29 cellular contexts compared by ENCODE assay signal in genomic region chr6:27742833-27743573, GRCh38.
"Had no signal": no experiment of that assay in that cellular context is flagged by ENCODE, and none has a peak within 500 bp of the region (broad histone marks: within the 10 kb centered on the region; RNA-seq: fewer than 3 reads in every experiment).

No MANE protein-coding gene starts in this region.

- H3K4me3 ChIP-seq: adrenal gland, hepatocyte, lung, ovary, prostate gland, right atrium auricular region, thyroid gland, upper lobe of right lung had no signal

- H3K27ac Mint-ChIP-seq: activated naive CD8-positive, alpha-beta T cell; activated T-helper 2 cell treated with anti-CD3 and anti-CD28 coated beads, Interferon-gamma antibody, Interleukin-2, Interleukin-4, amounts not matched to agents 10 μg/mL and 5 μg/mL and 100 μg/mL, durations not matched to agents 14 hours and 24 hours and 36 hours; immature natural killer cell; naive thymus-derived CD8-positive, alpha-beta T cell; stimulated activated naive CD8-positive, alpha-beta T cell treated with anti-CD3 and anti-CD28 coated beads, Interleukin-15, Interleukin-2, amounts not matched to agents 100 ng/mL and 50 ng/mL, for 24 hours; T-helper 2 cell treated with Interferon-gamma antibody and Interleukin-4, amounts not matched to agents 5 μg/mL and 100 μg/mL, for 36 hours had no signal

- H3K4me1 ChIP-seq: adrenal gland, prostate gland, right atrium auricular region, thyroid gland, upper lobe of right lung had no signal

- ATAC-seq: activated T-cell treated with anti-CD3 and anti-CD28 coated beads, Interleukin-2, amount 50 U/mL, for 4 hours; foreskin keratinocyte; left lobe of liver; naive thymus-derived CD8-positive, alpha-beta T cell; upper lobe of right lung had no signal

- H3K79me2 ChIP-seq: hepatocyte had no signal

- H3K9me3 ChIP-seq: adrenal gland, neutrophil, ovary, prostate gland, right atrium auricular region, thyroid gland, upper lobe of right lung had no signal

- H3K9me3 Mint-ChIP-seq: activated T-helper 2 cell treated with anti-CD3 and anti-CD28 coated beads, Interferon-gamma antibody, Interleukin-2, Interleukin-4, amounts not matched to agents 10 μg/mL and 5 μg/mL and 100 μg/mL, durations not matched to agents 14 hours and 24 hours and 36 hours; central memory CD8-positive, alpha-beta T cell; immature natural killer cell; naive thymus-derived CD8-positive, alpha-beta T cell; stimulated activated naive CD8-positive, alpha-beta T cell treated with anti-CD3 and anti-CD28 coated beads, Interleukin-15, Interleukin-2, amounts not matched to agents 100 ng/mL and 50 ng/mL, for 24 hours had no signal

- H3K27ac ChIP-seq: adrenal gland, foreskin keratinocyte, hepatocyte, neutrophil, ovary, prostate gland, right atrium auricular region, thyroid gland, upper lobe of right lung, VCaP had no signal

- H3K27me3 ChIP-seq: ovary, right atrium auricular region had no signal

- FAIRE-seq: astrocyte, colon had no signal

- H2AFZ ChIP-seq: hepatocyte had no signal

- H3K4me3 Mint-ChIP-seq: activated naive CD8-positive, alpha-beta T cell; activated T-cell treated with anti-CD3 and anti-CD28 coated beads, Interleukin-2, amount 50 U/mL, for 4 hours; central memory CD8-positive, alpha-beta T cell; immature natural killer cell; naive thymus-derived CD8-positive, alpha-beta T cell; stimulated activated naive CD8-positive, alpha-beta T cell treated with anti-CD3 and anti-CD28 coated beads, Interleukin-15, Interleukin-2, amounts not matched to agents 100 ng/mL and 50 ng/mL, for 24 hours; T-helper 2 cell treated with Interferon-gamma antibody and Interleukin-4, amounts not matched to agents 5 μg/mL and 100 μg/mL, for 36 hours had no signal

- H3K4me2 ChIP-seq: hepatocyte had no signal

- DNase-seq: activated CD4-positive, CD25-positive, alpha-beta regulatory T cell treated with anti-CD3 and anti-CD28 coated beads, Interleukin-2, amount 50 U/mL, for 72 hours; activated CD8-positive, alpha-beta memory T cell treated with anti-CD3 and anti-CD28 coated beads, Interleukin-2, amount 50 U/mL, for 4 hours; activated naive CD4-positive, alpha-beta T cell; activated T-cell treated with anti-CD3 and anti-CD28 coated beads, Interleukin-2, amount 50 U/mL, for 4 hours; adrenal gland; effector memory CD4-positive, alpha-beta T cell; foreskin keratinocyte; glutamatergic neuron; immature natural killer cell; naive thymus-derived CD8-positive, alpha-beta T cell; ovary; stimulated activated CD4-positive, alpha-beta T cell treated with anti-CD3 and anti-CD28 coated beads, Interleukin-4, amount 100 ng/mL, for 4 hours; substantia nigra; thyroid gland; upper lobe of right lung had no signal

- H3K36me3 Mint-ChIP-seq: activated naive CD8-positive, alpha-beta T cell; immature natural killer cell; naive thymus-derived CD8-positive, alpha-beta T cell had no signal

- H3K36me3 ChIP-seq: adrenal gland, neutrophil, ovary, prostate gland, right atrium auricular region, thyroid gland, upper lobe of right lung had no signal
